ENCODE assay signal across 8 cellular contexts in the genomic region with DNA sequence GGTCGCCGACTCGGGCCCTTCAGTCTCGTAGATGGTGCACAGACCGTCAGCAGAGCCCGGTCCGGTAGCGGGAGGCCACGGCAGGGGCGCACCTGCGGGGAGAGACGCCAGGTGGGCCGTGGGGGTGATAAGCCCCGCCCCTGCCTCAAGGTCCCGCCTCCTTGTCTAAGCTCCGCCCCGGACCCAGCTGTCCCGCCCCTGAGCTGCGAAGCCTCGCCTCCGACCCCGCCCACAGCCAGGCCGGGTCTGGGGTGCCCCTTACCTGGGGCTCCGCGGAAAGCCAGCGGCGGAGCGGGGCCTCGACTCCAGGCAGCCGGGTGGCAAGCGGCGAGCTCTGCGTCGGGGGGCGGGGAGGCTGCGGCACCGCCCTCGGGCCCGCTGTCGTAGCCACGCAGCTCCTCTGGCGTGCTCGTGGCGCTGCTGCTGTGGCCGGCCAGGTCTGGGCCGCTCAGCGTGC. TPM values are rescaled to one million over a fixed set of nuclear protein-coding genes. Genes with fewer than 3 reads are reported as not detected.
DNase-seq lines count a peak whose midpoint lies in the region; ATAC-seq and TF ChIP-seq lines count a peak whose summit lies in the region.

No MANE protein-coding gene starts in this region.

- TF ChIP-seq EP300 in sigmoid colon (IDR thresholded peaks at IDR 0.05): no peak

- H3K9me3 ChIP-seq in heart left ventricle (no peaks in the 10 kb centered on the region), sigmoid colon (no peaks in the 10 kb centered on the region)

- 2% methylated on average over 10 to 47 of the region's 47 CpGs; no CpG with 5 or more reads in 1 of the 4 donors for WGBS in heart left ventricle, 4 donors
- WGBS in sigmoid colon, 2 donors: 2 to 4% methylated on average over 47 of the region's 47 CpGs

- DNase-seq in RKO (ENCODE audit: low spot score) (peak; percentile 75), activated gamma-delta T cell (lab: John Stamatoyannopoulos, UW) (peak; percentile 65), heart left ventricle (peak in 3 of 5 donors; percentile 50 to 85 (median 54)), sigmoid colon (no peak), kidney glomerular epithelial cell (lab: John Stamatoyannopoulos, UW) (no peak)

- H3K27me3 ChIP-seq in heart left ventricle (peaks cover 14 to 57% (median 26%) of the 10 kb centered on the region in 9 donors), sigmoid colon (peaks cover 30 to 68% (median 57%) of the 10 kb centered on the region in 3 donors)

- TF ChIP-seq POLR2A in GM18505 (IDR thresholded peaks at IDR 0.05; ENCODE audit: borderline replicate concordance, extremely low read depth, insufficient read depth, insufficient read length) (no peak), heart left ventricle (IDR thresholded peaks at IDR 0.05) (no peak), sigmoid colon (IDR thresholded peaks at IDR 0.05) (no peak)

- peak overlapping the region; percentile 21 to 58 (median 48) for H3K4me3 ChIP-seq in heart left ventricle
- H3K4me3 ChIP-seq in sigmoid colon: peak overlapping the region in 3 of 4 donors; percentile 29 to 46 (median 42)

- H3K36me3 ChIP-seq in heart left ventricle (no peaks in the 10 kb centered on the region), sigmoid colon (no peaks in the 10 kb centered on the region)

- intact Hi-C loops in heart left ventricle (cut with DNase I) (loop anchor here in 1 of 10 donors (5.0 kb wide), 1 partner anchor 33 kb away; the partner anchor contains the start of gene MAP2K7), sigmoid colon (cut with DNase I) (loop anchor here (5.0 kb wide), 1 partner anchor 33 kb away; the partner anchor contains the start of gene MAP2K7)

- peak overlapping the region in 4 of 12 donors; percentile 24 to 55 (median 36) for H3K27ac ChIP-seq in heart left ventricle
- H3K27ac ChIP-seq in sigmoid colon: peak overlapping the region; percentile 38 to 72 (median 46)

- ATAC-seq in GM18505 (IDR thresholded peaks at IDR 0.05; ENCODE audit: unreplicated experiment) (peak; percentile 43), HG02943 (IDR thresholded peaks at IDR 0.05; ENCODE audit: low read depth, unreplicated experiment) (peak; percentile 48), heart left ventricle (peak in 2 of 4 donors; percentile 54 to 59), HG03457 (IDR thresholded peaks at IDR 0.05; ENCODE audit: unreplicated experiment) (no peak)

- H3K4me1 ChIP-seq in heart left ventricle (peaks cover 4 to 51% (median 22%) of the 10 kb centered on the region in 12 donors), sigmoid colon (peaks cover 0 to 52% (median 46%) of the 10 kb centered on the region in 4 donors)

- TF ChIP-seq CTCF in heart left ventricle (IDR thresholded peaks at IDR 0.05): peak in 8 of 12 donors; percentile 2 to 49 (median 32)
- TF ChIP-seq CTCF in sigmoid colon (IDR thresholded peaks at IDR 0.05): peak in 1 of 4 experiments; percentile 25

RNA-seq across cellular contexts. Expression of gene PRR36, which starts 4.7 kb away (rescaled TPM):
- total RNA-seq in heart left ventricle: under 1 TPM in 5 of 9 donors, not detected in 4; 0.07 to 0.27 (median 0.11) TPM
- under 1 TPM; 0.01 to 0.04 TPM for polyA plus RNA-seq in heart left ventricle
- not detected for total RNA-seq in sigmoid colon
- under 1 TPM in 2 of 3 donors, not detected in 1; under 0.01 to 0.23 TPM for polyA plus RNA-seq in sigmoid colon

RNA-seq across cellular contexts. Expression of gene LRRC8E, which starts 18.8 kb away (rescaled TPM):
- total RNA-seq in heart left ventricle (1 to 10 TPM in 4 of 9 donors, under 1 TPM in 5; 0.17 to 2.2 (median 1.00) TPM), sigmoid colon (not detected)
- polyA plus RNA-seq in heart left ventricle (1 to 10 TPM in 1 of 2 donors, under 1 TPM in 1; 0.27 to 2.6 TPM), sigmoid colon (1 to 10 TPM in 2 of 3 donors, under 1 TPM in 1; 0.23 to 1.2 (median 1.2) TPM)

RNA-seq across cellular contexts. Expression of gene MAP2K7, which starts 34.2 kb away (rescaled TPM):
- total RNA-seq in heart left ventricle (10 to 100 TPM; 11.6 to 26.6 (median 23.5) TPM), sigmoid colon (10 to 100 TPM; 12.5 to 20.2 (median 17.4) TPM)
- polyA plus RNA-seq in heart left ventricle (10 to 100 TPM; 22.2 to 35.5 TPM), sigmoid colon (10 to 100 TPM; 15.6 to 27.8 (median 15.7) TPM)

RNA-seq across cellular contexts. Expression of gene EVI5L, which starts 39.5 kb away (rescaled TPM):
- total RNA-seq in heart left ventricle (10 to 100 TPM; 18.2 to 41.9 (median 22.1) TPM), sigmoid colon (10 to 100 TPM in 3 of 4 donors, 1 to 10 TPM in 1; 8.4 to 18.6 (median 12.5) TPM)
- polyA plus RNA-seq in heart left ventricle (10 to 100 TPM; 20.5 to 34.7 TPM), sigmoid colon (10 to 100 TPM in 1 of 3 donors, 1 to 10 TPM in 2; 5.3 to 11.4 (median 6.0) TPM)

RNA-seq across cellular contexts. Expression of gene TGFBR3L, which starts 45.1 kb away (rescaled TPM):
- total RNA-seq in heart left ventricle: 10 to 100 TPM in 2 of 9 donors, 1 to 10 TPM in 7; 3.6 to 41.2 (median 8.0) TPM
- polyA plus RNA-seq in heart left ventricle: 1 to 10 TPM in 1 of 2 donors, under 1 TPM in 1; 0.76 to 3.5 TPM
- total RNA-seq in sigmoid colon: 1 to 10 TPM in 1 of 4 donors, not detected in 3; 1.8 TPM
- polyA plus RNA-seq in sigmoid colon: not detected

Comparison
In these comparisons a context has a peak if more than half of its experiments do, and no peak if none do; other contexts are left out.
1. DNase-seq: peak in RKO (single experiment), activated gamma-delta T cell (single experiment) and heart left ventricle (3 of 5); none in sigmoid colon (single experiment) and kidney glomerular epithelial cell (single experiment).